In genomic region chr4:142883433-142883832, GRCh38 we compare ENCODE assay signal across 10 cellular contexts. TPM values are rescaled to one million over a fixed set of nuclear protein-coding genes. Genes with fewer than 3 reads are reported as not detected.
A peak's percentile ranks its signal among the peaks of the same experiment; 100 is the strongest.
DNase-seq lines count a peak whose midpoint lies in the region; ATAC-seq and TF ChIP-seq lines count a peak whose summit lies in the region.
"Had no signal": no experiment of that assay in that cellular context is flagged by ENCODE, and none has a peak within 500 bp of the region (broad histone marks: within the 10 kb centered on the region; RNA-seq: fewer than 3 reads in every experiment).

No MANE protein-coding gene starts in this region.

- H3K27ac ChIP-seq in body of pancreas (no peak overlapping the region), mesenchymal stem cell (ENCODE audit: low read length, poor library complexity, severe bottlenecking) (no peak overlapping the region)
- H3K27ac ChIP-seq: RWPE1 had no signal

- no peak overlapping the region for H3K4me3 ChIP-seq in body of pancreas
- H3K4me3 ChIP-seq in mesenchymal stem cell (ENCODE audit: insufficient read depth in 1 of 2, low read depth in 1 of 2, low read length in 2 of 2): no peak overlapping the region

- no peak for ATAC-seq in body of pancreas
- ATAC-seq in HG03342 (IDR thresholded peaks at IDR 0.05; ENCODE audit: unreplicated experiment): no peak

- WGBS in body of pancreas, 2 donors: 12 to 36% methylated on average over 2 of the region's 2 CpGs
- 47% methylated on average over 2 of the region's 2 CpGs for WGBS in mesenchymal stem cell

- no peak overlapping the region for H3K23ac ChIP-seq in mesenchymal stem cell (ENCODE audit: low read length in 2 of 2)

- H3K27me3 ChIP-seq in body of pancreas: no peaks in the 10 kb centered on the region
- H3K27me3 ChIP-seq in mesenchymal stem cell (ENCODE audit: control insufficient read depth in 1 of 2, insufficient read depth in 1 of 2, low read length in 2 of 2): no peaks in the 10 kb centered on the region

- no peak overlapping the region for H3K4ac ChIP-seq in mesenchymal stem cell (ENCODE audit: low read depth in 1 of 2, low read length in 2 of 2)

- no peak overlapping the region for H3K18ac ChIP-seq in mesenchymal stem cell (ENCODE audit: low read depth in 1 of 2, low read length in 2 of 2)

- no peak overlapping the region for H3K9ac ChIP-seq in mesenchymal stem cell (ENCODE audit: low read length)

- no peak overlapping the region for H2BK5ac ChIP-seq in mesenchymal stem cell (ENCODE audit: low read depth, low read length, poor library complexity, severe bottlenecking)

- H2BK12ac ChIP-seq in mesenchymal stem cell (ENCODE audit: low read length in 2 of 2): no peak overlapping the region

- no peaks in the 10 kb centered on the region for H3K79me1 ChIP-seq in mesenchymal stem cell (replicated peaks; ENCODE audit: low read length, poor library complexity, severe bottlenecking)

- no peak overlapping the region for H4K8ac ChIP-seq in mesenchymal stem cell (ENCODE audit: low read length)

- no peak for TF ChIP-seq POLR2A in body of pancreas (IDR thresholded peaks at IDR 0.05)

- no peaks in the 10 kb centered on the region for H3K4me1 ChIP-seq in body of pancreas
- no peaks in the 10 kb centered on the region for H3K4me1 ChIP-seq in mesenchymal stem cell (ENCODE audit: control insufficient read depth, insufficient read depth, low read depth, low read length)

- no peak overlapping the region for H2BK15ac ChIP-seq in mesenchymal stem cell (ENCODE audit: low read depth, poor library complexity, severe bottlenecking)

- peak in 5 of 7 experiments; percentile 13 to 38 (median 22) for TF ChIP-seq CTCF in body of pancreas (IDR thresholded peaks at IDR 0.05)

- no peaks in the 10 kb centered on the region for H3K36me3 ChIP-seq in body of pancreas (replicated peaks in 1 of 2; ENCODE audit: insufficient read depth in 1 of 2, low read depth in 2 of 2)
- no peaks in the 10 kb centered on the region for H3K36me3 ChIP-seq in mesenchymal stem cell (ENCODE audit: control insufficient read depth in 1 of 2, insufficient read depth in 2 of 2, low read depth in 1 of 2, low read length in 2 of 2)

- H3K9me3 ChIP-seq in body of pancreas (no peaks in the 10 kb centered on the region), mesenchymal stem cell (ENCODE audit: control insufficient read depth, low read length) (no peaks in the 10 kb centered on the region)

- no peak overlapping the region for H3K14ac ChIP-seq in mesenchymal stem cell (ENCODE audit: low read length in 2 of 2)

- no peak overlapping the region for H3K4me2 ChIP-seq in mesenchymal stem cell (ENCODE audit: low read length, poor library complexity, severe bottlenecking)

- H2AK5ac ChIP-seq in mesenchymal stem cell (ENCODE audit: low read length, severe bottlenecking): no peak overlapping the region

- H4K91ac ChIP-seq in mesenchymal stem cell (ENCODE audit: low read length): no peak overlapping the region

- DNase-seq in G401 (ENCODE audit: low spot score) (peak; percentile 12), HT-29 (ENCODE audit: low spot score) (peak; percentile 17), body of pancreas (peak in 1 of 4 donors; percentile 14), mesenchymal stem cell (peak; percentile 3), mesenteric fat pad (ENCODE audit: low spot score) (no peak), ecto neural progenitor cell (ENCODE audit: low spot score) (no peak), NCI-H187 treated with DMSO at 0.1 percent for 48 hours (lab: John Stamatoyannopoulos, UW) (no peak)
- DNase-seq: activated gamma-delta T cell treated with Interleukin-2 at 50 U/mL for 16 hours had no signal

- intact Hi-C loops in body of pancreas (cut with DNase I): no loop called here

- in situ Hi-C loops in G401 (cut with HindIII; ENCODE audit: low sequenced_read_pairs): no loop called here

- H2AFZ ChIP-seq in mesenchymal stem cell (ENCODE audit: low read depth, low read length): no peak overlapping the region

- no peak overlapping the region for H2BK120ac ChIP-seq in mesenchymal stem cell (ENCODE audit: low read depth, low read length)

RNA-seq across cellular contexts. Expression of gene INPP4B, which starts 37.3 kb away (rescaled TPM):
- total RNA-seq in G401 (2014; rRNA removed; shearing (Covaris generic)): 62.1 and 70.7 TPM in 2 replicates
- total RNA-seq in HT-29 (2014; rRNA removed; shearing (Covaris generic)): 13.3 and 19.1 TPM in 2 replicates
- total RNA-seq in body of pancreas (10 to 100 TPM in 1 of 2 donors, 1 to 10 TPM in 1; 8.2 to 16.6 TPM), mesenteric fat pad (10.4 TPM)
- polyA plus RNA-seq in mesenchymal stem cell (2013, experiment 1 of 2): 2.4 TPM
- 2.8 TPM for polyA plus RNA-seq in mesenchymal stem cell (2013, experiment 2 of 2)

Comparison
In these comparisons a context has a peak if more than half of its experiments do, and no peak if none do; other contexts are left out.
1. DNase-seq: peak in G401 (single experiment), HT-29 (single experiment) and mesenchymal stem cell (single experiment); none in mesenteric fat pad (single experiment), ecto neural progenitor cell (single experiment) and NCI-H187 treated with DMSO at 0.1 percent for 48 hours (single experiment).